1 cellular context compared by ENCODE assay signal in the genomic region with DNA sequence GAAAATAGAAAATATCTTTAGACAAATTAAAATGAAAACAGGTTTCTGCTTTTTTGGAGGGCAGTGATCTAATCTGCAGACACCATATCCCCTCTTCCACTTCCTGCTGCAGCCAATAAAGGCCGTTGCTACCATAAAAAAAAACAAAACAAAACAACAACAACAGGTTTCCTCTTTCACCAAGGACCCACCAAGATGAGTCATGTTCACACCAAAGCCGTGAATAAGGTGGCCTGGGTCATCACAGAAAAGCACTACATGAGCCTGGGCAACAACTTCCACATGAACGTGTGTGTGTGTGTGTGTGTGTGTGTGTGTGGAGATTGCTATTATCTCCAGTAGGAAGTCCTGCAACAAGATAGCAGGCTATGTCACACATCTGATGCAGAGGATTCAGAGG.
TF ChIP-seq lines count a peak whose summit lies in the region.

No MANE protein-coding gene starts in this region.

TF ChIP-seq in GM23338, 12 proteins besides CTCF, POLR2A, EP300 and RAD21:
- TF ChIP-seq, protein P1, sequence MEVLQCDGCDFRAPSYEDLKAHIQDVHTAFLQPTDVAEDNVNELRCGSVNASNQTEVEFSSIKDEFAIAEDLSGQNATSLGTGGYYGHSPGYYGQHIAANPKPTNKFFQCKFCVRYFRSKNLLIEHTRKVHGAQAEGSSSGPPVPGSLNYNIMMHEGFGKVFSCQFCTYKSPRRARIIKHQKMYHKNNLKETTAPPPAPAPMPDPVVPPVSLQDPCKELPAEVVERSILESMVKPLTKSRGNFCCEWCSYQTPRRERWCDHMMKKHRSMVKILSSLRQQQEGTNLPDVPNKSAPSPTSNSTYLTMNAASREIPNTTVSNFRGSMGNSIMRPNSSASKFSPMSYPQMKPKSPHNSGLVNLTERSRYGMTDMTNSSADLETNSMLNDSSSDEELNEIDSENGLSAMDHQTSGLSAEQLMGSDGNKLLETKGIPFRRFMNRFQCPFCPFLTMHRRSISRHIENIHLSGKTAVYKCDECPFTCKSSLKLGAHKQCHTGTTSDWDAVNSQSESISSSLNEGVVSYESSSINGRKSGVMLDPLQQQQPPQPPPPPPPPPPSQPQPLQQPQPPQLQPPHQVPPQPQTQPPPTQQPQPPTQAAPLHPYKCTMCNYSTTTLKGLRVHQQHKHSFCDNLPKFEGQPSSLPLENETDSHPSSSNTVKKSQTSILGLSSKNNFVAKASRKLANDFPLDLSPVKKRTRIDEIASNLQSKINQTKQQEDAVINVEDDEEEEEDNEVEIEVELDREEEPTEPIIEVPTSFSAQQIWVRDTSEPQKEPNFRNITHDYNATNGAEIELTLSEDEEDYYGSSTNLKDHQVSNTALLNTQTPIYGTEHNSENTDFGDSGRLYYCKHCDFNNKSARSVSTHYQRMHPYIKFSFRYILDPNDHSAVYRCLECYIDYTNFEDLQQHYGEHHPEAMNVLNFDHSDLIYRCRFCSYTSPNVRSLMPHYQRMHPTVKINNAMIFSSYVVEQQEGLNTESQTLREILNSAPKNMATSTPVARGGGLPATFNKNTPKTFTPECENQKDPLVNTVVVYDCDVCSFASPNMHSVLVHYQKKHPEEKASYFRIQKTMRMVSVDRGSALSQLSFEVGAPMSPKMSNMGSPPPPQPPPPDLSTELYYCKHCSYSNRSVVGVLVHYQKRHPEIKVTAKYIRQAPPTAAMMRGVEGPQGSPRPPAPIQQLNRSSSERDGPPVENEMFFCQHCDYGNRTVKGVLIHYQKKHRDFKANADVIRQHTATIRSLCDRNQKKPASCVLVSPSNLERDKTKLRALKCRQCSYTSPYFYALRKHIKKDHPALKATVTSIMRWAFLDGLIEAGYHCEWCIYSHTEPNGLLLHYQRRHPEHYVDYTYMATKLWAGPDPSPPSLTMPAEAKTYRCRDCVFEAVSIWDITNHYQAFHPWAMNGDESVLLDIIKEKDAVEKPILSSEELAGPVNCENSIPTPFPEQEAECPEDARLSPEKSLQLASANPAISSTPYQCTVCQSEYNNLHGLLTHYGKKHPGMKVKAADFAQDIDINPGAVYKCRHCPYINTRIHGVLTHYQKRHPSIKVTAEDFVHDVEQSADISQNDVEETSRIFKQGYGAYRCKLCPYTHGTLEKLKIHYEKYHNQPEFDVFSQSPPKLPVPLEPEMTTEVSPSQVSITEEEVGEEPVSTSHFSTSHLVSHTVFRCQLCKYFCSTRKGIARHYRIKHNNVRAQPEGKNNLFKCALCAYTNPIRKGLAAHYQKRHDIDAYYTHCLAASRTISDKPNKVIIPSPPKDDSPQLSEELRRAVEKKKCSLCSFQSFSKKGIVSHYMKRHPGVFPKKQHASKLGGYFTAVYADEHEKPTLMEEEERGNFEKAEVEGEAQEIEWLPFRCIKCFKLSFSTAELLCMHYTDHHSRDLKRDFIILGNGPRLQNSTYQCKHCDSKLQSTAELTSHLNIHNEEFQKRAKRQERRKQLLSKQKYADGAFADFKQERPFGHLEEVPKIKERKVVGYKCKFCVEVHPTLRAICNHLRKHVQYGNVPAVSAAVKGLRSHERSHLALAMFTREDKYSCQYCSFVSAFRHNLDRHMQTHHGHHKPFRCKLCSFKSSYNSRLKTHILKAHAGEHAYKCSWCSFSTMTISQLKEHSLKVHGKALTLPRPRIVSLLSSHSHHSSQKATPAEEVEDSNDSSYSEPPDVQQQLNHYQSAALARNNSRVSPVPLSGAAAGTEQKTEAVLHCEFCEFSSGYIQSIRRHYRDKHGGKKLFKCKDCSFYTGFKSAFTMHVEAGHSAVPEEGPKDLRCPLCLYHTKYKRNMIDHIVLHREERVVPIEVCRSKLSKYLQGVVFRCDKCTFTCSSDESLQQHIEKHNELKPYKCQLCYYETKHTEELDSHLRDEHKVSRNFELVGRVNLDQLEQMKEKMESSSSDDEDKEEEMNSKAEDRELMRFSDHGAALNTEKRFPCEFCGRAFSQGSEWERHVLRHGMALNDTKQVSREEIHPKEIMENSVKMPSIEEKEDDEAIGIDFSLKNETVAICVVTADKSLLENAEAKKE (CRISPR knock-in tag; IDR thresholded peaks at IDR 0.05) = no peak
- no peak for TF ChIP-seq EZH2 (IDR thresholded peaks at IDR 0.05; ENCODE audit: low read depth, unreplicated experiment)
- TF ChIP-seq ZNF331 (CRISPR knock-in tag; IDR thresholded peaks at IDR 0.05; ENCODE audit: low read depth) = no peak
- TF ChIP-seq JUNB (IDR thresholded peaks at IDR 0.05; ENCODE audit: unreplicated experiment) = no peak
- TF ChIP-seq, protein P2, sequence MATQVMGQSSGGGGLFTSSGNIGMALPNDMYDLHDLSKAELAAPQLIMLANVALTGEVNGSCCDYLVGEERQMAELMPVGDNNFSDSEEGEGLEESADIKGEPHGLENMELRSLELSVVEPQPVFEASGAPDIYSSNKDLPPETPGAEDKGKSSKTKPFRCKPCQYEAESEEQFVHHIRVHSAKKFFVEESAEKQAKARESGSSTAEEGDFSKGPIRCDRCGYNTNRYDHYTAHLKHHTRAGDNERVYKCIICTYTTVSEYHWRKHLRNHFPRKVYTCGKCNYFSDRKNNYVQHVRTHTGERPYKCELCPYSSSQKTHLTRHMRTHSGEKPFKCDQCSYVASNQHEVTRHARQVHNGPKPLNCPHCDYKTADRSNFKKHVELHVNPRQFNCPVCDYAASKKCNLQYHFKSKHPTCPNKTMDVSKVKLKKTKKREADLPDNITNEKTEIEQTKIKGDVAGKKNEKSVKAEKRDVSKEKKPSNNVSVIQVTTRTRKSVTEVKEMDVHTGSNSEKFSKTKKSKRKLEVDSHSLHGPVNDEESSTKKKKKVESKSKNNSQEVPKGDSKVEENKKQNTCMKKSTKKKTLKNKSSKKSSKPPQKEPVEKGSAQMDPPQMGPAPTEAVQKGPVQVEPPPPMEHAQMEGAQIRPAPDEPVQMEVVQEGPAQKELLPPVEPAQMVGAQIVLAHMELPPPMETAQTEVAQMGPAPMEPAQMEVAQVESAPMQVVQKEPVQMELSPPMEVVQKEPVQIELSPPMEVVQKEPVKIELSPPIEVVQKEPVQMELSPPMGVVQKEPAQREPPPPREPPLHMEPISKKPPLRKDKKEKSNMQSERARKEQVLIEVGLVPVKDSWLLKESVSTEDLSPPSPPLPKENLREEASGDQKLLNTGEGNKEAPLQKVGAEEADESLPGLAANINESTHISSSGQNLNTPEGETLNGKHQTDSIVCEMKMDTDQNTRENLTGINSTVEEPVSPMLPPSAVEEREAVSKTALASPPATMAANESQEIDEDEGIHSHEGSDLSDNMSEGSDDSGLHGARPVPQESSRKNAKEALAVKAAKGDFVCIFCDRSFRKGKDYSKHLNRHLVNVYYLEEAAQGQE (IDR thresholded peaks at IDR 0.05; ENCODE audit: unreplicated experiment) = no peak
- no peak for TF ChIP-seq ZNF114 (CRISPR knock-in tag; IDR thresholded peaks at IDR 0.05)
- TF ChIP-seq, protein P3, sequence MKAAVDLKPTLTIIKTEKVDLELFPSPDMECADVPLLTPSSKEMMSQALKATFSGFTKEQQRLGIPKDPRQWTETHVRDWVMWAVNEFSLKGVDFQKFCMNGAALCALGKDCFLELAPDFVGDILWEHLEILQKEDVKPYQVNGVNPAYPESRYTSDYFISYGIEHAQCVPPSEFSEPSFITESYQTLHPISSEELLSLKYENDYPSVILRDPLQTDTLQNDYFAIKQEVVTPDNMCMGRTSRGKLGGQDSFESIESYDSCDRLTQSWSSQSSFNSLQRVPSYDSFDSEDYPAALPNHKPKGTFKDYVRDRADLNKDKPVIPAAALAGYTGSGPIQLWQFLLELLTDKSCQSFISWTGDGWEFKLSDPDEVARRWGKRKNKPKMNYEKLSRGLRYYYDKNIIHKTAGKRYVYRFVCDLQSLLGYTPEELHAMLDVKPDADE (IDR thresholded peaks at IDR 0.05) = no peak
- no peak for TF ChIP-seq CREB1 (CRISPR knock-in tag; IDR thresholded peaks at IDR 0.05; ENCODE audit: low read depth)
- no peak for TF ChIP-seq NANOG (IDR thresholded peaks at IDR 0.05; ENCODE audit: borderline replicate concordance)
- no peak for TF ChIP-seq STAT1 (IDR thresholded peaks at IDR 0.05; ENCODE audit: unreplicated experiment)
